1 cellular context compared by ENCODE assay signal in the genomic region with DNA sequence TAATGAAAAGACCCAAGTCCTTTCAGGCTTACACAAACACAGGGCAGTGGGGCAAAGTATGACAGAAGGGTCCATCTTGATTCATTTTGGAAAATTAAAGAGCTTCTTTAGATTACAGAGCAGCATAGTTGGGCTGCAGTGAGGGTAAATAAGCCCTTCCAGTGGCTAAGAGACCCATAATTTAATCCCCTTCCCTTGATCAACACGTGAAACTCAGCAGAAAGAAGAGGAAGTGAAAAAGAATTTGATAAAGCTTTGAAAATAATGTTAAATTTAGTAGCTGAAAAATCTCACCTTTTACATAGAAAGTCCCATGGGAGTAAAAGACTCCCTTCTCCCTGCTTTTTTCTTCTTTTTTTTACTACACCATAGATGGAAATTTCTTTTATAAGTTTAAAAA.
A peak's percentile ranks its signal among the peaks of the same experiment; 100 is the strongest.
TF ChIP-seq lines count a peak whose summit lies in the region.

No MANE protein-coding gene starts in this region.

TF ChIP-seq in GM12878, 131 proteins besides CTCF, POLR2A, EP300 and RAD21 (continued from another document):
- TF ChIP-seq MEF2B (IDR thresholded peaks at IDR 0.05; ENCODE audit: partially characterized antibody, poor library complexity, severe bottlenecking) (peak; percentile 92), TBL1XR1 (IDR thresholded peaks at IDR 0.05; ENCODE audit: low read depth, low read length) (no peak), SIN3A (IDR thresholded peaks at IDR 0.05; ENCODE audit: low read depth, low read length) (no peak)
